11 cellular contexts compared by ENCODE assay signal in the genomic region with DNA sequence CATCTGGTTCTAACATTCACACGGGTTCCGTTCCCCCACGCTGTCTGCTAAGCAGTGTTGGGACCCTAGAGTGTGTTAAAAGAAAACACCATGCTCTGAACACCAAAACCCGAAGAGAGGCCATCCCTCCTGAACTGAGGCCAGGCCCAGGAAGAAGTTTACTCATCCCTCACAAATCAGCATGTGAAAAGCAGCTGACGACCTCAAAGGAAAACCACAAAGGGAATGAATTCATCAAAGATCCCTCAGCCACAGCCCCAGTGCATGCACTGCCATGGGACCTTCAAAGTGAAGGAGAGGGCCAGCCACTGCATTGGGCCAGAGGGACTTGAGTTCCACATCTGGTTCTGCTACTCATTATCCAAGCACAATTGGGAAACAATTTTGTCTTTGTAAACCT. TPM values are rescaled to one million over a fixed set of nuclear protein-coding genes. Genes with fewer than 3 reads are reported as not detected.
DNase-seq lines count a peak whose midpoint lies in the region; ATAC-seq and TF ChIP-seq lines count a peak whose summit lies in the region.
"Had no signal": no experiment of that assay in that cellular context is flagged by ENCODE, and none has a peak within 500 bp of the region (broad histone marks: within the 10 kb centered on the region; RNA-seq: fewer than 3 reads in every experiment).

No MANE protein-coding gene starts in this region.

- H3K9me3 ChIP-seq in endodermal cell (ENCODE audit: control insufficient read depth, low read length) (no peaks in the 10 kb centered on the region), sigmoid colon (no peaks in the 10 kb centered on the region)

- no peak overlapping the region for H3K27ac Mint-ChIP-seq in activated CD8-positive, alpha-beta memory T cell treated with anti-CD3 and anti-CD28 coated beads, Interleukin-2, amount 10 ng/mL, durations not matched to agents 7 days and 5 days
- H3K27ac Mint-ChIP-seq in endodermal cell: no peak overlapping the region
- H3K27ac Mint-ChIP-seq in activated T-helper 1 cell treated with anti-CD3 and anti-CD28 coated beads, Interleukin-12 subunit alpha, Interleukin-12 subunit beta, Interleukin-2, Interleukin-4 antibody, amounts not matched to agents 30 ng/mL and 10 ng/mL and 1 ng/mL, durations not matched to agents 14 hours and 24 hours and 36 hours: no peak overlapping the region

- no peaks in the 10 kb centered on the region for H3K9me3 Mint-ChIP-seq in activated CD8-positive, alpha-beta memory T cell treated with anti-CD3 and anti-CD28 coated beads, Interleukin-2, amount 10 ng/mL, durations not matched to agents 7 days and 5 days (ENCODE audit: low read depth)
- H3K9me3 Mint-ChIP-seq in endodermal cell: no peaks in the 10 kb centered on the region
- no peaks in the 10 kb centered on the region for H3K9me3 Mint-ChIP-seq in activated T-helper 1 cell treated with anti-CD3 and anti-CD28 coated beads, Interleukin-12 subunit alpha, Interleukin-12 subunit beta, Interleukin-2, Interleukin-4 antibody, amounts not matched to agents 30 ng/mL and 10 ng/mL and 1 ng/mL, durations not matched to agents 14 hours and 24 hours and 36 hours

- TF ChIP-seq CTCF in endodermal cell (conservative IDR thresholded peaks at IDR 0.05): no peak
- no peak for TF ChIP-seq CTCF in sigmoid colon (IDR thresholded peaks at IDR 0.05)
- no peak for TF ChIP-seq CTCF in GM10248 (IDR thresholded peaks at IDR 0.05; ENCODE audit: control extremely low read depth, extremely low read depth, low read depth, missing control alignments)

- WGBS in endodermal cell (ENCODE audit: insufficient coverage in 1 of 2, insufficient read length in 1 of 2), 2 experiments: 58 to 63% methylated on average over 5 of the region's 5 CpGs
- WGBS in sigmoid colon, 2 donors: 69 to 79% methylated on average over 5 of the region's 5 CpGs

- POLR2A ChIA-PET in GM10248 (lab: Yijun Ruan, JAX): no interaction called here

- no peak for TF ChIP-seq POLR2A in sigmoid colon (IDR thresholded peaks at IDR 0.05)

- ATAC-seq in activated CD8-positive, alpha-beta memory T cell treated with anti-CD3 and anti-CD28 coated beads, Interleukin-2, amount 10 ng/mL, durations not matched to agents 7 days and 5 days: peak; percentile 57

- intact Hi-C loops in sigmoid colon (cut with DNase I): no loop called here
- intact Hi-C loops in activated T-helper 1 cell treated with anti-CD3 and anti-CD28 coated beads, Interleukin-12 subunit alpha, Interleukin-12 subunit beta, Interleukin-2, Interleukin-4 antibody, amounts not matched to agents 30 ng/mL and 10 ng/mL and 1 ng/mL, durations not matched to agents 14 hours and 24 hours and 36 hours (cut with micrococcal nuclease): no loop called here

- no peak overlapping the region for H3K9ac ChIP-seq in endodermal cell (ENCODE audit: extremely low read depth, low read length, poor library complexity, severe bottlenecking)
- H3K9ac ChIP-seq: parathyroid adenoma had no signal

- CTCF ChIA-PET in activated CD8-positive, alpha-beta memory T cell treated with anti-CD3 and anti-CD28 coated beads, Interleukin-2, amount 10 ng/mL, durations not matched to agents 7 days and 5 days (lab: Charles Lee): interaction anchor here (0.6 to 0.7 kb wide), 2 partner anchors 14 to 20 kb away, joined by 3 read pairs; no protein-coding TSS in a partner anchor
- CTCF ChIA-PET in GM10248 (lab: Yijun Ruan, JAX): interaction anchor here (0.8 to 1.8 kb wide), 2 partner anchors 14 to 35 kb away, joined by 3 to 4 read pairs; no protein-coding TSS in a partner anchor

- TF ChIP-seq EP300 in sigmoid colon (IDR thresholded peaks at IDR 0.05): no peak

- peaks cover 7% of the 10 kb centered on the region for H3K27me3 Mint-ChIP-seq in activated CD8-positive, alpha-beta memory T cell treated with anti-CD3 and anti-CD28 coated beads, Interleukin-2, amount 10 ng/mL, durations not matched to agents 7 days and 5 days
- no peaks in the 10 kb centered on the region for H3K27me3 Mint-ChIP-seq in endodermal cell (ENCODE audit: insufficient read depth)
- peaks cover 16% of the 10 kb centered on the region for H3K27me3 Mint-ChIP-seq in activated T-helper 1 cell treated with anti-CD3 and anti-CD28 coated beads, Interleukin-12 subunit alpha, Interleukin-12 subunit beta, Interleukin-2, Interleukin-4 antibody, amounts not matched to agents 30 ng/mL and 10 ng/mL and 1 ng/mL, durations not matched to agents 14 hours and 24 hours and 36 hours (ENCODE audit: insufficient read depth)

- DNase-seq in activated CD8-positive, alpha-beta memory T cell treated with anti-CD3 and anti-CD28 coated beads, Interleukin-2, amount 10 ng/mL, durations not matched to agents 7 days and 5 days: peak; percentile 40
- DNase-seq in activated CD8-positive, alpha-beta memory T cell treated with anti-CD3 and anti-CD28 coated beads for 24 hours: no peak
- DNase-seq in M059J (ENCODE audit: low read depth): peak; percentile 91
- DNase-seq in endodermal cell: peak; percentile 63
- DNase-seq in sigmoid colon: no peak
- DNase-seq in SKM-1 (lab: John Stamatoyannopoulos, UW; ENCODE audit: unreplicated experiment): no peak
- no peak for DNase-seq in GM10248 (ENCODE audit: extremely low spot score)
- DNase-seq in activated T-helper 1 cell treated with anti-CD3 and anti-CD28 coated beads, Interleukin-12 subunit alpha, Interleukin-12 subunit beta, Interleukin-2, Interleukin-4 antibody, amounts not matched to agents 30 ng/mL and 10 ng/mL and 1 ng/mL, durations not matched to agents 14 hours and 24 hours and 36 hours (ENCODE audit: low spot score): no peak
- DNase-seq: activated T-cell treated with anti-CD3 and anti-CD28 coated beads, Interleukin-2, amount 50 U/mL, for 1 hour; SW 1271 had no signal

- H3K4me3 Mint-ChIP-seq in activated CD8-positive, alpha-beta memory T cell treated with anti-CD3 and anti-CD28 coated beads, Interleukin-2, amount 10 ng/mL, durations not matched to agents 7 days and 5 days: no peak overlapping the region
- no peak overlapping the region for H3K4me3 Mint-ChIP-seq in endodermal cell
- no peak overlapping the region for H3K4me3 Mint-ChIP-seq in activated T-helper 1 cell treated with anti-CD3 and anti-CD28 coated beads, Interleukin-12 subunit alpha, Interleukin-12 subunit beta, Interleukin-2, Interleukin-4 antibody, amounts not matched to agents 30 ng/mL and 10 ng/mL and 1 ng/mL, durations not matched to agents 14 hours and 24 hours and 36 hours

- H3K4me3 ChIP-seq in endodermal cell (ENCODE audit: low read length) (no peak overlapping the region), sigmoid colon (no peak overlapping the region)

- no peaks in the 10 kb centered on the region for H3K4me1 ChIP-seq in endodermal cell (ENCODE audit: control insufficient read depth, insufficient read depth, low read length)
- H3K4me1 ChIP-seq in sigmoid colon: peaks cover 0 to 16% (median 8%) of the 10 kb centered on the region in 4 donors
- H3K4me1 ChIP-seq: parathyroid adenoma had no signal

- H3K4me1 Mint-ChIP-seq in activated CD8-positive, alpha-beta memory T cell treated with anti-CD3 and anti-CD28 coated beads, Interleukin-2, amount 10 ng/mL, durations not matched to agents 7 days and 5 days: peaks cover 11% of the 10 kb centered on the region
- H3K4me1 Mint-ChIP-seq in endodermal cell: peaks cover 9% of the 10 kb centered on the region
- peaks cover 23% of the 10 kb centered on the region for H3K4me1 Mint-ChIP-seq in activated T-helper 1 cell treated with anti-CD3 and anti-CD28 coated beads, Interleukin-12 subunit alpha, Interleukin-12 subunit beta, Interleukin-2, Interleukin-4 antibody, amounts not matched to agents 30 ng/mL and 10 ng/mL and 1 ng/mL, durations not matched to agents 14 hours and 24 hours and 36 hours (ENCODE audit: low read depth)

- H3K27ac ChIP-seq in endodermal cell (ENCODE audit: low read depth, low read length) (no peak overlapping the region), sigmoid colon (peak overlapping the region in 3 of 4 donors; percentile 22 to 50 (median 33))
- H3K27ac ChIP-seq: parathyroid adenoma had no signal

- H3K36me3 Mint-ChIP-seq in activated CD8-positive, alpha-beta memory T cell treated with anti-CD3 and anti-CD28 coated beads, Interleukin-2, amount 10 ng/mL, durations not matched to agents 7 days and 5 days: no peaks in the 10 kb centered on the region
- H3K36me3 Mint-ChIP-seq in endodermal cell (ENCODE audit: low read depth): no peaks in the 10 kb centered on the region
- H3K36me3 Mint-ChIP-seq in activated T-helper 1 cell treated with anti-CD3 and anti-CD28 coated beads, Interleukin-12 subunit alpha, Interleukin-12 subunit beta, Interleukin-2, Interleukin-4 antibody, amounts not matched to agents 30 ng/mL and 10 ng/mL and 1 ng/mL, durations not matched to agents 14 hours and 24 hours and 36 hours (ENCODE audit: low read depth): no peaks in the 10 kb centered on the region

- H3K36me3 ChIP-seq in endodermal cell (ENCODE audit: control insufficient read depth, insufficient read depth, low read length) (no peaks in the 10 kb centered on the region), sigmoid colon (no peaks in the 10 kb centered on the region)

- no peaks in the 10 kb centered on the region for H3K27me3 ChIP-seq in endodermal cell (ENCODE audit: control insufficient read depth, insufficient read depth, low read length, poor library complexity, severe bottlenecking)
- H3K27me3 ChIP-seq in sigmoid colon: no peaks in the 10 kb centered on the region

RNA-seq across cellular contexts. Expression of gene PSEN2, which starts 7.0 kb away (rescaled TPM):
- total RNA-seq in activated CD8-positive, alpha-beta memory T cell treated with anti-CD3 and anti-CD28 coated beads, Interleukin-2, amount 10 ng/mL, durations not matched to agents 7 days and 5 days: 10 to 100 TPM in 1 of 2 experiments, 1 to 10 TPM in 1; 8.0 to 11.2 TPM
- 25.5 and 31.2 TPM in 2 replicates for total RNA-seq in M059J (2014; rRNA removed; shearing (Covaris generic))
- 10 to 100 TPM; 21.5 to 25.2 TPM for total RNA-seq in endodermal cell
- 11.4 TPM for polyA plus RNA-seq in endodermal cell (2013, experiment 1 of 2)
- polyA plus RNA-seq in endodermal cell (2013, experiment 2 of 2): 10.1 TPM
- total RNA-seq in sigmoid colon: 10 to 100 TPM; 23.2 to 56.8 (median 32.8) TPM
- 10 to 100 TPM in 2 of 3 donors, 1 to 10 TPM in 1; 4.4 to 16.9 (median 10.8) TPM for polyA plus RNA-seq in sigmoid colon
- total RNA-seq in activated T-helper 1 cell treated with anti-CD3 and anti-CD28 coated beads, Interleukin-12 subunit alpha, Interleukin-12 subunit beta, Interleukin-2, Interleukin-4 antibody, amounts not matched to agents 30 ng/mL and 10 ng/mL and 1 ng/mL, durations not matched to agents 14 hours and 24 hours and 36 hours: 13.5 and 14.3 TPM in 2 replicates

Comparison
In these comparisons a context has a peak if more than half of its experiments do, and no peak if none do; other contexts are left out.
1. DNase-seq: peak in activated CD8-positive, alpha-beta memory T cell treated with anti-CD3 and anti-CD28 coated beads, Interleukin-2, amount 10 ng/mL, durations not matched to agents 7 days and 5 days (single experiment), M059J (single experiment) and endodermal cell (single experiment); none in activated CD8-positive, alpha-beta memory T cell treated with anti-CD3 and anti-CD28 coated beads for 24 hours (single experiment), sigmoid colon (single experiment), SKM-1 (single experiment), GM10248 (single experiment) and activated T-helper 1 cell treated with anti-CD3 and anti-CD28 coated beads, Interleukin-12 subunit alpha, Interleukin-12 subunit beta, Interleukin-2, Interleukin-4 antibody, amounts not matched to agents 30 ng/mL and 10 ng/mL and 1 ng/mL, durations not matched to agents 14 hours and 24 hours and 36 hours (single experiment).